ENCODE assay signal across 12 cellular contexts in genomic region chr20:50563133-50563944, GRCh38. TPM values are rescaled to one million over a fixed set of nuclear protein-coding genes. Genes with fewer than 3 reads are reported as not detected.
DNase-seq lines count a peak whose midpoint lies in the region; ATAC-seq and TF ChIP-seq lines count a peak whose summit lies in the region.
"Had no signal": no experiment of that assay in that cellular context is flagged by ENCODE, and none has a peak within 500 bp of the region (broad histone marks: within the 10 kb centered on the region; RNA-seq: fewer than 3 reads in every experiment).

No MANE protein-coding gene starts in this region.

- peaks cover 39% of the 10 kb centered on the region for H3K4me1 Mint-ChIP-seq in memory B cell

- TF ChIP-seq CTCF in HEK293 (tag by site-specific recombination; IDR thresholded peaks at IDR 0.05), result no peak

- no peaks in the 10 kb centered on the region for H3K9me3 ChIP-seq in HEK293 (ENCODE audit: control insufficient read depth, insufficient read depth, low read depth, low read length)
- H3K9me3 ChIP-seq: SJCRH30 had no signal

- H3K36me3 ChIP-seq in HEK293 (ENCODE audit: control insufficient read depth in 2 of 2, insufficient read depth in 1 of 2, low read length in 2 of 2), result peaks cover 0 to 45% of the 10 kb centered on the region in 2 experiments; a peak in 1 of 3 replicates

- no peak overlapping the region for H3K4me3 Mint-ChIP-seq in memory B cell

- H3K9me3 Mint-ChIP-seq in memory B cell, result no peaks in the 10 kb centered on the region

- H3K4me1 ChIP-seq in HEK293 (ENCODE audit: control insufficient read depth, insufficient read depth, low read length), result peaks cover 3% of the 10 kb centered on the region

- H3K4me3 ChIP-seq in HEK293 (ENCODE audit: low read depth, low read length), result no peak overlapping the region
- H3K4me3 ChIP-seq: SJCRH30 had no signal

- no peak for ATAC-seq in memory B cell (ENCODE audit: low read depth)
- ATAC-seq in GM19328 (IDR thresholded peaks at IDR 0.05; ENCODE audit: unreplicated experiment), result no peak
- ATAC-seq in HG03097 (IDR thresholded peaks at IDR 0.05; ENCODE audit: low FRiP score, unreplicated experiment), result no peak

- H3K27me3 Mint-ChIP-seq in memory B cell, result no peaks in the 10 kb centered on the region

- H3K36me3 Mint-ChIP-seq in memory B cell, result peaks cover 33% of the 10 kb centered on the region

- H3K27ac ChIP-seq in HEK293 (ENCODE audit: extremely low read depth, low read depth, low read length), result no peak overlapping the region
- H3K27ac ChIP-seq: SJCRH30 had no signal

- H3K27ac Mint-ChIP-seq in memory B cell, result peak overlapping the region; percentile 70

- DNase-seq in NCI-H1105 treated with DMSO at 0.1 percent for 48 hours (lab: John Stamatoyannopoulos, UW), result peak; percentile 37
- DNase-seq in NCI-H1105 (lab: John Stamatoyannopoulos, UW), result no peak
- peak; percentile 17 to 27 for DNase-seq in activated T-cell treated with anti-CD3 and anti-CD28 coated beads, Interleukin-2, amount 50 U/mL, for 48 hours
- no peak for DNase-seq in memory B cell (ENCODE audit: low spot score in 2 of 2)
- DNase-seq in occipital lobe (lab: John Stamatoyannopoulos, UW), result no peak
- DNase-seq: DND-41, hypothalamus, NCI-H2227 treated with DMSO at 0.1 percent for 48 hours had no signal

- CTCF ChIA-PET in HEK293 (lab: Yijun Ruan, JAX), result interaction anchor here (0.7 to 1.5 kb wide), 3 partner anchors 25 to 98 kb away, joined by 3 to 6 read pairs (median 3); no protein-coding TSS in a partner anchor

- POLR2A ChIA-PET in HEK293 (lab: Yijun Ruan, JAX), result no interaction called here

TF ChIP-seq in HEK293, 187 proteins besides CTCF, POLR2A, EP300 and RAD21:
- TF ChIP-seq WT1 (tag by site-specific recombination; IDR thresholded peaks at IDR 0.05) (peak; percentile 74), TSHZ1 (tag by site-specific recombination; IDR thresholded peaks at IDR 0.05; ENCODE audit: borderline replicate concordance) (no peak)
- TF ChIP-seq, protein P1, sequence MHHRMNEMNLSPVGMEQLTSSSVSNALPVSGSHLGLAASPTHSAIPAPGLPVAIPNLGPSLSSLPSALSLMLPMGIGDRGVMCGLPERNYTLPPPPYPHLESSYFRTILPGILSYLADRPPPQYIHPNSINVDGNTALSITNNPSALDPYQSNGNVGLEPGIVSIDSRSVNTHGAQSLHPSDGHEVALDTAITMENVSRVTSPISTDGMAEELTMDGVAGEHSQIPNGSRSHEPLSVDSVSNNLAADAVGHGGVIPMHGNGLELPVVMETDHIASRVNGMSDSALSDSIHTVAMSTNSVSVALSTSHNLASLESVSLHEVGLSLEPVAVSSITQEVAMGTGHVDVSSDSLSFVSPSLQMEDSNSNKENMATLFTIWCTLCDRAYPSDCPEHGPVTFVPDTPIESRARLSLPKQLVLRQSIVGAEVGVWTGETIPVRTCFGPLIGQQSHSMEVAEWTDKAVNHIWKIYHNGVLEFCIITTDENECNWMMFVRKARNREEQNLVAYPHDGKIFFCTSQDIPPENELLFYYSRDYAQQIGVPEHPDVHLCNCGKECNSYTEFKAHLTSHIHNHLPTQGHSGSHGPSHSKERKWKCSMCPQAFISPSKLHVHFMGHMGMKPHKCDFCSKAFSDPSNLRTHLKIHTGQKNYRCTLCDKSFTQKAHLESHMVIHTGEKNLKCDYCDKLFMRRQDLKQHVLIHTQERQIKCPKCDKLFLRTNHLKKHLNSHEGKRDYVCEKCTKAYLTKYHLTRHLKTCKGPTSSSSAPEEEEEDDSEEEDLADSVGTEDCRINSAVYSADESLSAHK (tag by site-specific recombination; IDR thresholded peaks at IDR 0.05), result peak; percentile 60; the same call in 1 of the 2 replicates

RNA-seq across cellular contexts. Expression of gene PTPN1, which starts 53.2 kb away (rescaled TPM):
- total RNA-seq in occipital lobe, result 15.9 TPM

Comparison
In these comparisons a context has a peak if more than half of its experiments do, and no peak if none do; other contexts are left out.
1. DNase-seq: peak in NCI-H1105 treated with DMSO at 0.1 percent for 48 hours (single experiment) and activated T-cell treated with anti-CD3 and anti-CD28 coated beads, Interleukin-2, amount 50 U/mL, for 48 hours (2 of 2); none in NCI-H1105 (single experiment), memory B cell (0 of 2) and occipital lobe (single experiment).